8 cellular contexts compared by ENCODE assay signal in genomic region chr2:20617892-20618467, GRCh38. TPM values are rescaled to one million over a fixed set of nuclear protein-coding genes. Genes with fewer than 3 reads are reported as not detected.
A peak's percentile ranks its signal among the peaks of the same experiment; 100 is the strongest.
DNase-seq lines count a peak whose midpoint lies in the region; ATAC-seq and TF ChIP-seq lines count a peak whose summit lies in the region.

No MANE protein-coding gene starts in this region.

- H3K4me3 Mint-ChIP-seq in natural killer cell = no peak overlapping the region
- no peak overlapping the region for H3K4me3 Mint-ChIP-seq in natural killer cell treated with Interleukin-12 subunit alpha and Interleukin-12 subunit beta and Interleukin-15 and Interleukin-18, amount 100 ng/mL, for 72 hours
- no peak overlapping the region for H3K4me3 Mint-ChIP-seq in activated CD4-positive, alpha-beta memory T cell treated with anti-CD3 and anti-CD28 coated beads, Interleukin-2, amount 10 ng/mL, durations not matched to agents 7 days and 5 days

- TF ChIP-seq CTCF in natural killer cell (IDR thresholded peaks at IDR 0.05) = no peak
- peak; percentile 24 to 85 (median 47) for TF ChIP-seq CTCF in esophagus muscularis mucosa (IDR thresholded peaks at IDR 0.05)

- peaks cover 6 to 7% of the 10 kb centered on the region in 2 donors for H3K4me1 Mint-ChIP-seq in natural killer cell
- peaks cover 0 to 14% of the 10 kb centered on the region in 2 donors for H3K4me1 Mint-ChIP-seq in natural killer cell treated with Interleukin-12 subunit alpha and Interleukin-12 subunit beta and Interleukin-15 and Interleukin-18, amount 100 ng/mL, for 72 hours (ENCODE audit: low read depth in 2 of 2)
- H3K4me1 Mint-ChIP-seq in activated CD4-positive, alpha-beta memory T cell treated with anti-CD3 and anti-CD28 coated beads, Interleukin-2, amount 10 ng/mL, durations not matched to agents 7 days and 5 days = no peaks in the 10 kb centered on the region

- H3K9me3 ChIP-seq in esophagus muscularis mucosa (no peaks in the 10 kb centered on the region), muscle layer of duodenum (ENCODE audit: control insufficient read depth in 1 of 2, low read length in 2 of 2) (no peaks in the 10 kb centered on the region)

- POLR2A ChIA-PET in activated CD4-positive, alpha-beta memory T cell treated with anti-CD3 and anti-CD28 coated beads, Interleukin-2, amount 10 ng/mL, durations not matched to agents 7 days and 5 days (lab: Charles Lee) = interaction anchor here (0.8 kb wide), 1 partner anchor 177 kb away, joined by 3 read pairs; no protein-coding TSS in a partner anchor

- no peaks in the 10 kb centered on the region for H3K27me3 Mint-ChIP-seq in natural killer cell (ENCODE audit: low read depth in 2 of 2)
- no peaks in the 10 kb centered on the region for H3K27me3 Mint-ChIP-seq in natural killer cell treated with Interleukin-12 subunit alpha and Interleukin-12 subunit beta and Interleukin-15 and Interleukin-18, amount 100 ng/mL, for 72 hours
- no peaks in the 10 kb centered on the region for H3K27me3 Mint-ChIP-seq in activated CD4-positive, alpha-beta memory T cell treated with anti-CD3 and anti-CD28 coated beads, Interleukin-2, amount 10 ng/mL, durations not matched to agents 7 days and 5 days

- CTCF ChIA-PET in activated CD4-positive, alpha-beta memory T cell treated with anti-CD3 and anti-CD28 coated beads, Interleukin-2, amount 10 ng/mL, durations not matched to agents 7 days and 5 days (lab: Charles Lee) = interaction anchor here (1.6 kb wide), 1 partner anchor 171 kb away, joined by 3 read pairs; the partner anchor contains the start of gene RHOB

- in situ Hi-C loops in SK-MEL-5 (cut with HindIII; ENCODE audit: low pct_unique_long_range_greater_than_20kb, low sequenced_read_pairs) = no loop called here

- TF ChIP-seq POLR2A in esophagus muscularis mucosa (IDR thresholded peaks at IDR 0.05; ENCODE audit: low read depth) = peak; percentile 31

- H3K36me3 Mint-ChIP-seq in natural killer cell = peaks cover 7% of the 10 kb centered on the region
- no peaks in the 10 kb centered on the region for H3K36me3 Mint-ChIP-seq in natural killer cell treated with Interleukin-12 subunit alpha and Interleukin-12 subunit beta and Interleukin-15 and Interleukin-18, amount 100 ng/mL, for 72 hours
- H3K36me3 Mint-ChIP-seq in activated CD4-positive, alpha-beta memory T cell treated with anti-CD3 and anti-CD28 coated beads, Interleukin-2, amount 10 ng/mL, durations not matched to agents 7 days and 5 days (ENCODE audit: low read depth) = peaks cover 3% of the 10 kb centered on the region

- H3K27ac Mint-ChIP-seq in natural killer cell = peak overlapping the region; percentile 36 to 54
- H3K27ac Mint-ChIP-seq in natural killer cell treated with Interleukin-12 subunit alpha and Interleukin-12 subunit beta and Interleukin-15 and Interleukin-18, amount 100 ng/mL, for 72 hours = no peak overlapping the region
- H3K27ac Mint-ChIP-seq in activated CD4-positive, alpha-beta memory T cell treated with anti-CD3 and anti-CD28 coated beads, Interleukin-2, amount 10 ng/mL, durations not matched to agents 7 days and 5 days = no peak overlapping the region

- H3K27ac ChIP-seq in esophagus muscularis mucosa (replicated peaks in 1 of 4) (peak overlapping the region; percentile 96 to 99 (median 96)), muscle layer of duodenum (ENCODE audit: low read length) (peak overlapping the region; percentile 96)

- WGBS in esophagus muscularis mucosa = 15% methylated on average over 13 of the region's 14 CpGs

- H3K36me3 ChIP-seq in esophagus muscularis mucosa = peaks cover 18 to 34% (median 26%) of the 10 kb centered on the region in 4 donors
- H3K36me3 ChIP-seq in muscle layer of duodenum (ENCODE audit: control insufficient read depth in 1 of 2, insufficient read depth in 2 of 2, low read length in 2 of 2) = peaks cover 22 to 25% of the 10 kb centered on the region in 2 donors

- TF ChIP-seq EP300 in esophagus muscularis mucosa (IDR thresholded peaks at IDR 0.05) = peak; percentile 63

- H3K4me3 ChIP-seq in esophagus muscularis mucosa (peak overlapping the region in 2 of 4 donors; percentile 8 to 12), muscle layer of duodenum (ENCODE audit: low read depth in 1 of 2, low read length in 2 of 2) (peak overlapping the region in 1 of 2 donors; percentile 43)

- DNase-seq in natural killer cell (no peak), SK-MEL-5 (ENCODE audit: low read depth, low spot score) (peak; percentile 80), esophagus muscularis mucosa (ENCODE audit: extremely low spot score) (peak; percentile 99), T-helper 2 cell (no peak)
- DNase-seq in natural killer cell treated with Interleukin-12 subunit alpha and Interleukin-12 subunit beta and Interleukin-15 and Interleukin-18, amount 100 ng/mL, for 72 hours (ENCODE audit: low spot score) = no peak
- DNase-seq in activated CD4-positive, alpha-beta memory T cell treated with anti-CD3 and anti-CD28 coated beads, Interleukin-2, amount 10 ng/mL, durations not matched to agents 7 days and 5 days = no peak

- ATAC-seq in natural killer cell = peak in 2 of 3 donors; percentile 34 to 46
- no peak for ATAC-seq in natural killer cell treated with Interleukin-12 subunit alpha and Interleukin-12 subunit beta and Interleukin-15 and Interleukin-18, amount 100 ng/mL, for 72 hours
- no peak for ATAC-seq in GM21447 (IDR thresholded peaks at IDR 0.05; ENCODE audit: unreplicated experiment)

- H3K9me3 Mint-ChIP-seq in natural killer cell = no peaks in the 10 kb centered on the region
- H3K9me3 Mint-ChIP-seq in natural killer cell treated with Interleukin-12 subunit alpha and Interleukin-12 subunit beta and Interleukin-15 and Interleukin-18, amount 100 ng/mL, for 72 hours = no peaks in the 10 kb centered on the region
- H3K9me3 Mint-ChIP-seq in activated CD4-positive, alpha-beta memory T cell treated with anti-CD3 and anti-CD28 coated beads, Interleukin-2, amount 10 ng/mL, durations not matched to agents 7 days and 5 days = no peaks in the 10 kb centered on the region

- no peaks in the 10 kb centered on the region for H3K27me3 ChIP-seq in esophagus muscularis mucosa
- H3K27me3 ChIP-seq in muscle layer of duodenum (ENCODE audit: low read depth, low read length) = no peaks in the 10 kb centered on the region

- peaks cover 89 to 99% (median 89%) of the 10 kb centered on the region in 4 donors for H3K4me1 ChIP-seq in esophagus muscularis mucosa
- H3K4me1 ChIP-seq in muscle layer of duodenum (ENCODE audit: control insufficient read depth in 1 of 2, insufficient read depth in 2 of 2, low read length in 2 of 2) = peaks cover 54 to 74% of the 10 kb centered on the region in 2 donors

- intact Hi-C loops in natural killer cell (cut with micrococcal nuclease) (no loop called here), esophagus muscularis mucosa (cut with DNase I) (no loop called here)

RNA-seq across cellular contexts. Expression of gene HS1BP3, which starts 32.9 kb away (rescaled TPM):
- total RNA-seq in natural killer cell = 10 to 100 TPM; 17.4 to 25.7 (median 22.8) TPM
- total RNA-seq in natural killer cell treated with Interleukin-12 subunit alpha and Interleukin-12 subunit beta and Interleukin-15 and Interleukin-18, amount 100 ng/mL, for 72 hours = 1 to 10 TPM; 5.8 to 9.3 TPM
- total RNA-seq in SK-MEL-5 (2014; rRNA removed; shearing (Covaris generic)) = 68.8 and 69.1 TPM in 2 replicates
- polyA plus RNA-seq in SK-MEL-5 (2015; cell fraction: cytosol; rRNA removed) = 91.1 and 92.0 TPM in 2 replicates
- polyA plus RNA-seq in SK-MEL-5 (2015; cell fraction: nucleus; rRNA removed) = 96.4 and 98.9 TPM in 2 replicates
- 10 to 100 TPM; 42.6 to 95.6 (median 60.0) TPM for total RNA-seq in esophagus muscularis mucosa
- 10 to 100 TPM; 17.2 to 19.4 TPM for total RNA-seq in activated CD4-positive, alpha-beta memory T cell treated with anti-CD3 and anti-CD28 coated beads, Interleukin-2, amount 10 ng/mL, durations not matched to agents 7 days and 5 days

RNA-seq across cellular contexts. Expression of gene GDF7, which starts 49.0 kb away (rescaled TPM):
- total RNA-seq in natural killer cell = under 1 TPM; 0.02 to 0.10 (median 0.05) TPM
- total RNA-seq in natural killer cell treated with Interleukin-12 subunit alpha and Interleukin-12 subunit beta and Interleukin-15 and Interleukin-18, amount 100 ng/mL, for 72 hours = under 1 TPM in 1 of 2 donors, not detected in 1; 0.02 TPM
- 0.71 and 0.75 TPM in 2 replicates for total RNA-seq in SK-MEL-5 (2014; rRNA removed; shearing (Covaris generic))
- polyA plus RNA-seq in SK-MEL-5 (2015; cell fraction: cytosol; rRNA removed) = 0.36 and 0.61 TPM in 2 replicates
- polyA plus RNA-seq in SK-MEL-5 (2015; cell fraction: nucleus; rRNA removed) = 1.8 TPM in 2 replicates
- total RNA-seq in esophagus muscularis mucosa = 10 to 100 TPM in 1 of 4 donors, 1 to 10 TPM in 3; 2.7 to 10.4 (median 7.4) TPM
- not detected for total RNA-seq in activated CD4-positive, alpha-beta memory T cell treated with anti-CD3 and anti-CD28 coated beads, Interleukin-2, amount 10 ng/mL, durations not matched to agents 7 days and 5 days

Comparison
In these comparisons a context has a peak if more than half of its experiments do, and no peak if none do; other contexts are left out.
1. ATAC-seq: peak in natural killer cell (2 of 3); none in natural killer cell treated with Interleukin-12 subunit alpha and Interleukin-12 subunit beta and Interleukin-15 and Interleukin-18, amount 100 ng/mL, for 72 hours (0 of 2) and GM21447 (single experiment).
2. H3K27ac Mint-ChIP-seq: peak in natural killer cell (2 of 2); none in natural killer cell treated with Interleukin-12 subunit alpha and Interleukin-12 subunit beta and Interleukin-15 and Interleukin-18, amount 100 ng/mL, for 72 hours (0 of 2) and activated CD4-positive, alpha-beta memory T cell treated with anti-CD3 and anti-CD28 coated beads, Interleukin-2, amount 10 ng/mL, durations not matched to agents 7 days and 5 days (single experiment).
3. DNase-seq: peak in SK-MEL-5 (single experiment) and esophagus muscularis mucosa (single experiment); none in natural killer cell (single experiment), natural killer cell treated with Interleukin-12 subunit alpha and Interleukin-12 subunit beta and Interleukin-15 and Interleukin-18, amount 100 ng/mL, for 72 hours (single experiment), T-helper 2 cell (0 of 5) and activated CD4-positive, alpha-beta memory T cell treated with anti-CD3 and anti-CD28 coated beads, Interleukin-2, amount 10 ng/mL, durations not matched to agents 7 days and 5 days (single experiment).